In genomic region chr18:50644807-50645206, GRCh38 we compare ENCODE assay signal across 9 cellular contexts.
DNase-seq lines count a peak whose midpoint lies in the region; ATAC-seq and TF ChIP-seq lines count a peak whose summit lies in the region.
"Had no signal": no experiment of that assay in that cellular context is flagged by ENCODE, and none has a peak within 500 bp of the region (broad histone marks: within the 10 kb centered on the region; RNA-seq: fewer than 3 reads in every experiment).

No MANE protein-coding gene starts in this region.

- H3K4me3 Mint-ChIP-seq in T-helper 2 cell treated with Interferon-gamma antibody and Interleukin-4, amounts not matched to agents 5 μg/mL and 100 μg/mL, for 36 hours, result no peak overlapping the region

- H3K36me3 ChIP-seq in WERI-Rb-1 (no peaks in the 10 kb centered on the region), colonic mucosa (no peaks in the 10 kb centered on the region)
- H3K36me3 ChIP-seq: heart left ventricle had no signal

- H3K9me3 ChIP-seq in WERI-Rb-1 (ENCODE audit: severe bottlenecking) (no peaks in the 10 kb centered on the region), colonic mucosa (no peaks in the 10 kb centered on the region)
- H3K9me3 ChIP-seq: heart left ventricle had no signal

- peak; percentile 15 for DNase-seq in EL
- peak; percentile 72 for DNase-seq in WERI-Rb-1
- peak in 1 of 2 donors; percentile 11 for DNase-seq in left colon
- no peak for DNase-seq in SIG-M5 treated with dmso at 0.1 percent for 504 hours (lab: John Stamatoyannopoulos, UW; ENCODE audit: unreplicated experiment)
- no peak for DNase-seq in stimulated activated naive CD4-positive, alpha-beta T cell (lab: John Stamatoyannopoulos, UW)
- no peak for DNase-seq in T-helper 2 cell treated with Interferon-gamma antibody and Interleukin-4, amounts not matched to agents 5 μg/mL and 100 μg/mL, for 36 hours (ENCODE audit: low spot score)
- no peak for DNase-seq in colonic mucosa
- DNase-seq: heart left ventricle had no signal

- TF ChIP-seq EP300 in Ishikawa (IDR thresholded peaks at IDR 0.05; ENCODE audit: borderline replicate concordance), result no peak

- H3K36me3 Mint-ChIP-seq in T-helper 2 cell treated with Interferon-gamma antibody and Interleukin-4, amounts not matched to agents 5 μg/mL and 100 μg/mL, for 36 hours (ENCODE audit: low read depth), result no peaks in the 10 kb centered on the region

- peak; percentile 22; the same call in 1 of the 2 replicates for TF ChIP-seq RAD21 in Ishikawa (IDR thresholded peaks at IDR 0.05; ENCODE audit: low read depth)

- no peak overlapping the region for H3K9ac ChIP-seq in colonic mucosa (ENCODE audit: low read depth in 2 of 2, low read length in 2 of 2)

- H3K9me3 Mint-ChIP-seq in T-helper 2 cell treated with Interferon-gamma antibody and Interleukin-4, amounts not matched to agents 5 μg/mL and 100 μg/mL, for 36 hours, result no peaks in the 10 kb centered on the region

- no peak overlapping the region for H3K27ac Mint-ChIP-seq in T-helper 2 cell treated with Interferon-gamma antibody and Interleukin-4, amounts not matched to agents 5 μg/mL and 100 μg/mL, for 36 hours

- peak; percentile 66 for ATAC-seq in left colon

- H3K27ac ChIP-seq in WERI-Rb-1, result no peak overlapping the region
- no peak overlapping the region for H3K27ac ChIP-seq in colonic mucosa
- H3K27ac ChIP-seq: heart left ventricle had no signal

- no peaks in the 10 kb centered on the region for H3K4me1 Mint-ChIP-seq in T-helper 2 cell treated with Interferon-gamma antibody and Interleukin-4, amounts not matched to agents 5 μg/mL and 100 μg/mL, for 36 hours (ENCODE audit: low read depth)

- no peaks in the 10 kb centered on the region for H3K4me1 ChIP-seq in colonic mucosa

- no peak overlapping the region for H3K4me3 ChIP-seq in WERI-Rb-1 (ENCODE audit: low read depth, low read length)
- H3K4me3 ChIP-seq in colonic mucosa, result no peak overlapping the region
- H3K4me3 ChIP-seq: heart left ventricle had no signal

- H3K27me3 Mint-ChIP-seq in T-helper 2 cell treated with Interferon-gamma antibody and Interleukin-4, amounts not matched to agents 5 μg/mL and 100 μg/mL, for 36 hours (ENCODE audit: low read depth), result peaks cover 2% of the 10 kb centered on the region

- peak; percentile 78 for TF ChIP-seq CTCF in WERI-Rb-1 (IDR thresholded peaks at IDR 0.05; ENCODE audit: low read depth, low read length)
- no peak for TF ChIP-seq CTCF in colonic mucosa (IDR thresholded peaks at IDR 0.05)

- intact Hi-C loops in left colon (cut with DNase I, micrococcal nuclease) (no loop called here), colonic mucosa (cut with DNase I) (no loop called here)

- H3K27me3 ChIP-seq in WERI-Rb-1 (ENCODE audit: insufficient read depth, low read depth, severe bottlenecking), result no peaks in the 10 kb centered on the region
- no peaks in the 10 kb centered on the region for H3K27me3 ChIP-seq in colonic mucosa
- H3K27me3 ChIP-seq: heart left ventricle had no signal

TF ChIP-seq in Ishikawa, 13 proteins besides CTCF, POLR2A, EP300 and RAD21:
- no peak for TF ChIP-seq YY1 (IDR thresholded peaks at IDR 0.05; ENCODE audit: low read depth)
- TF ChIP-seq TAF1 (IDR thresholded peaks at IDR 0.05; ENCODE audit: low read depth), result no peak
- no peak for TF ChIP-seq ZBTB7A (IDR thresholded peaks at IDR 0.05; ENCODE audit: low read depth)
- TF ChIP-seq TEAD4 (IDR thresholded peaks at IDR 0.05), result no peak
- no peak for TF ChIP-seq EGR1 (IDR thresholded peaks at IDR 0.05)

Comparison
In these comparisons a context has a peak if more than half of its experiments do, and no peak if none do; other contexts are left out.
1. DNase-seq: peak in EL (single experiment) and WERI-Rb-1 (single experiment); none in SIG-M5 treated with dmso at 0.1 percent for 504 hours (single experiment), stimulated activated naive CD4-positive, alpha-beta T cell (0 of 6), T-helper 2 cell treated with Interferon-gamma antibody and Interleukin-4, amounts not matched to agents 5 μg/mL and 100 μg/mL, for 36 hours (single experiment) and colonic mucosa (single experiment).